8 cellular contexts compared by ENCODE assay signal in genomic region chr9:105053209-105053652, GRCh38.
A peak's percentile ranks its signal among the peaks of the same experiment; 100 is the strongest.
DNase-seq lines count a peak whose midpoint lies in the region; ATAC-seq and TF ChIP-seq lines count a peak whose summit lies in the region.

No MANE protein-coding gene starts in this region.

- no peaks in the 10 kb centered on the region for H3K36me3 ChIP-seq in BE2C

- ATAC-seq in GM18520 (IDR thresholded peaks at IDR 0.05; ENCODE audit: unreplicated experiment): peak; percentile 90
- ATAC-seq in HG03378 (IDR thresholded peaks at IDR 0.05; ENCODE audit: unreplicated experiment): peak; percentile 91
- ATAC-seq in natural killer cell: peak in 2 of 3 donors; percentile 29 to 73
- no peak for ATAC-seq in GM18858 (IDR thresholded peaks at IDR 0.05; ENCODE audit: unreplicated experiment)

- H3K27me3 ChIP-seq in BE2C: peaks cover 12% of the 10 kb centered on the region

- H3K9me3 Mint-ChIP-seq in activated T-cell treated with anti-CD3 and anti-CD28 coated beads, Interleukin-2, amount 50 U/mL, for 24 hours: no peaks in the 10 kb centered on the region
- no peaks in the 10 kb centered on the region for H3K9me3 Mint-ChIP-seq in natural killer cell

- H3K4me3 ChIP-seq in BE2C (ENCODE audit: low read depth, low read length): no peak overlapping the region

- peak; percentile 61 for DNase-seq in activated T-cell treated with anti-CD3 and anti-CD28 coated beads, Interleukin-2, amount 50 U/mL, for 24 hours
- DNase-seq in natural killer cell (no peak), NCI-H526 (lab: John Stamatoyannopoulos, UW) (no peak), BE2C (no peak), NCI-H1436 treated with DMSO at 0.1 percent for 48 hours (lab: John Stamatoyannopoulos, UW) (no peak)

- peaks cover 2% of the 10 kb centered on the region for H3K27me3 Mint-ChIP-seq in activated T-cell treated with anti-CD3 and anti-CD28 coated beads, Interleukin-2, amount 50 U/mL, for 24 hours
- peaks cover 0 to 3% of the 10 kb centered on the region in 2 donors for H3K27me3 Mint-ChIP-seq in natural killer cell (ENCODE audit: low read depth in 2 of 2)

- no peaks in the 10 kb centered on the region for H3K4me1 ChIP-seq in BE2C

- H3K36me3 Mint-ChIP-seq in activated T-cell treated with anti-CD3 and anti-CD28 coated beads, Interleukin-2, amount 50 U/mL, for 24 hours (ENCODE audit: low read depth): no peaks in the 10 kb centered on the region
- no peaks in the 10 kb centered on the region for H3K36me3 Mint-ChIP-seq in natural killer cell

- no peak for TF ChIP-seq CTCF in natural killer cell (IDR thresholded peaks at IDR 0.05)
- no peak for TF ChIP-seq CTCF in BE2C (IDR thresholded peaks at IDR 0.05; ENCODE audit: low read depth, low read length)

- peak overlapping the region; percentile 1 for H3K4me3 Mint-ChIP-seq in activated T-cell treated with anti-CD3 and anti-CD28 coated beads, Interleukin-2, amount 50 U/mL, for 24 hours
- no peak overlapping the region for H3K4me3 Mint-ChIP-seq in natural killer cell

- intact Hi-C loops in natural killer cell (cut with micrococcal nuclease): no loop called here

- H3K9me3 ChIP-seq in BE2C: no peaks in the 10 kb centered on the region; the same call in 1 of the 2 replicates

- peaks cover 40% of the 10 kb centered on the region for H3K4me1 Mint-ChIP-seq in activated T-cell treated with anti-CD3 and anti-CD28 coated beads, Interleukin-2, amount 50 U/mL, for 24 hours (ENCODE audit: low read depth)
- peaks cover 0 to 3% of the 10 kb centered on the region in 2 donors for H3K4me1 Mint-ChIP-seq in natural killer cell

- H3K27ac Mint-ChIP-seq in activated T-cell treated with anti-CD3 and anti-CD28 coated beads, Interleukin-2, amount 50 U/mL, for 24 hours: peak overlapping the region; percentile 86
- peak overlapping the region in 1 of 2 donors; percentile 60 for H3K27ac Mint-ChIP-seq in natural killer cell
